In the genomic region with DNA sequence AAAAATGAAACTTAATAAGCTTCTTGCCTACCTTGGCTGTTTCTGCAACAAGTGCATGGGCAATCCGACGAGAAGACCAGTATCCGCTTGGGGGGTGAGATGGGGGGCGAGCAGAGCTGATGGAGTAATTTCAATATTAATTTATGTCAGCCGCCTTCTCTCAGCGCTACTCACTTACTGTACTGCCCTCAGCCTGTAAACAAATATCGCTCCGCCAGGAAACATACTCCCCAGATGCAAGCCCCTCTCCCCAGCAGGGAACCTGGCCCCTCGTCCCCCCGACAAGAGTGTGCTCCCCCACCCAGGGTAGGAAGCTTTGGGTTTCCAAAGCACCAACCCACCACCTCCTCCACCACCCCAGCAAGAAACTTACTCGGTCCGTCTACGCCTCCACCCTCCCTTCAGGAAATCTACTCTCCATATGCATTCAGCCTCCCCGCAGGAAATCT, we compare ENCODE assay signal across 8 cellular contexts. TPM values are rescaled to one million over a fixed set of nuclear protein-coding genes. Genes with fewer than 3 reads are reported as not detected.
DNase-seq lines count a peak whose midpoint lies in the region; ATAC-seq lines count a peak whose summit lies in the region.

No MANE protein-coding gene starts in this region.

- peaks cover 0 to 38% (median 5%) of the 10 kb centered on the region in 3 donors for H3K36me3 Mint-ChIP-seq in CD8-positive, alpha-beta memory T cell

- H3K4me1 ChIP-seq in CD8-positive, alpha-beta memory T cell (ENCODE audit: insufficient read depth, low read length) = peaks cover 12% of the 10 kb centered on the region
- H3K4me1 ChIP-seq in Karpas-422 (ENCODE audit: low read length) (peaks cover 62% of the 10 kb centered on the region), iPS-20b (ENCODE audit: insufficient read depth, low read length) (peaks cover 28% of the 10 kb centered on the region; the same call in 1 of the 2 replicates), subcutaneous abdominal adipose tissue (ENCODE audit: control insufficient read depth in 5 of 5, insufficient read depth in 5 of 5, low read length in 5 of 5) (peaks cover 2 to 47% (median 41%) of the 10 kb centered on the region in 5 donors)

- no peaks in the 10 kb centered on the region for H3K27me3 Mint-ChIP-seq in CD8-positive, alpha-beta memory T cell

- POLR2A ChIA-PET in CD8-positive, alpha-beta memory T cell (lab: Charles Lee) = interaction anchor here (0.5 to 7.5 kb wide), 9 partner anchors 18 to 324 kb away, joined by 3 to 50 read pairs (median 3); a partner anchor contains a TSS

- peak overlapping the region; percentile 44 to 99 (median 90) for H3K27ac Mint-ChIP-seq in CD8-positive, alpha-beta memory T cell

- no peaks in the 10 kb centered on the region for H3K36me3 ChIP-seq in CD8-positive, alpha-beta memory T cell (ENCODE audit: insufficient read depth, low read length)
- H3K36me3 ChIP-seq in Karpas-422 (ENCODE audit: insufficient read depth, low read length) (peaks cover 34% of the 10 kb centered on the region), iPS-20b (ENCODE audit: insufficient read depth, low read depth, low read length) (no peaks in the 10 kb centered on the region), subcutaneous abdominal adipose tissue (ENCODE audit: control insufficient read depth in 5 of 5, insufficient read depth in 5 of 5, low read length in 5 of 5) (no peaks in the 10 kb centered on the region)

- peak overlapping the region; percentile 90 to 100 (median 99) for H3K4me3 Mint-ChIP-seq in CD8-positive, alpha-beta memory T cell

- DNase-seq in CD8-positive, alpha-beta memory T cell = peak in 2 of 5 donors; percentile 26 to 59
- DNase-seq in Karpas-422 (peak; percentile 76), T-helper 9 cell (no peak)
- DNase-seq in activated naive CD4-positive, alpha-beta T cell treated with anti-CD3 and anti-CD28 coated beads, Interleukin-2, amount 50 U/mL, for 16 hours = peak; percentile 23
- DNase-seq in stimulated activated CD4-positive, alpha-beta T cell treated with anti-CD3 and anti-CD28 coated beads, Interleukin-15, amount 100 ng/mL, for 24 hours = no peak

- H2AFZ ChIP-seq in Karpas-422 (ENCODE audit: low read length) = no peak overlapping the region

- no peaks in the 10 kb centered on the region for H3K9me3 Mint-ChIP-seq in CD8-positive, alpha-beta memory T cell

- no peaks in the 10 kb centered on the region for H3K9me3 ChIP-seq in CD8-positive, alpha-beta memory T cell (ENCODE audit: low read length)
- H3K9me3 ChIP-seq in Karpas-422 (ENCODE audit: low read length) = no peaks in the 10 kb centered on the region
- no peaks in the 10 kb centered on the region for H3K9me3 ChIP-seq in iPS-20b (ENCODE audit: insufficient read depth, low read depth, low read length)
- H3K9me3 ChIP-seq in subcutaneous abdominal adipose tissue (ENCODE audit: control insufficient read depth in 5 of 5, low read length in 5 of 5) = no peaks in the 10 kb centered on the region

- peaks cover 55% of the 10 kb centered on the region for H3K79me2 ChIP-seq in Karpas-422 (ENCODE audit: low read length)

- no peaks in the 10 kb centered on the region for H3K9me2 ChIP-seq in Karpas-422 (replicated peaks; ENCODE audit: insufficient read depth, low read length)

- ATAC-seq in GM19452 (IDR thresholded peaks at IDR 0.05; ENCODE audit: unreplicated experiment) = no peak

- peak overlapping the region; percentile 85 for H3K9ac ChIP-seq in Karpas-422 (ENCODE audit: low read length)
- H3K9ac ChIP-seq in iPS-20b (ENCODE audit: low read depth, low read length) = peak overlapping the region; percentile 80; the same call in 1 of the 2 replicates
- peak overlapping the region in 1 of 5 donors; percentile 14 for H3K9ac ChIP-seq in subcutaneous abdominal adipose tissue (ENCODE audit: low read length in 5 of 5)

- peaks cover 5% of the 10 kb centered on the region for H4K20me1 ChIP-seq in Karpas-422 (ENCODE audit: insufficient read depth, low read depth, low read length)

- peaks cover 46 to 61% (median 52%) of the 10 kb centered on the region in 3 donors for H3K4me1 Mint-ChIP-seq in CD8-positive, alpha-beta memory T cell

- peak overlapping the region; percentile 88 for H3K4me3 ChIP-seq in CD8-positive, alpha-beta memory T cell (ENCODE audit: low read length)
- peak overlapping the region; percentile 86 for H3K4me3 ChIP-seq in Karpas-422 (ENCODE audit: low read length)
- H3K4me3 ChIP-seq in iPS-20b (ENCODE audit: low read length) = peak overlapping the region; percentile 93
- H3K4me3 ChIP-seq in subcutaneous abdominal adipose tissue (ENCODE audit: low read depth in 1 of 5, low read length in 5 of 5) = peak overlapping the region; percentile 72 to 90 (median 86)

- H3K27ac ChIP-seq in CD8-positive, alpha-beta memory T cell (ENCODE audit: low read depth, low read length) = peak overlapping the region; percentile 49
- H3K27ac ChIP-seq in Karpas-422 (ENCODE audit: low read length) = peak overlapping the region; percentile 92
- peak overlapping the region; percentile 44 for H3K27ac ChIP-seq in iPS-20b (ENCODE audit: low read length)
- H3K27ac ChIP-seq in subcutaneous abdominal adipose tissue (ENCODE audit: low read depth, low read length) = no peak overlapping the region

- CTCF ChIA-PET in CD8-positive, alpha-beta memory T cell (lab: Charles Lee) = interaction anchor here (0.9 to 3.4 kb wide), 8 partner anchors 11 to 236 kb away, joined by 3 to 17 read pairs (median 6); no protein-coding TSS in a partner anchor

- H3K27me3 ChIP-seq in CD8-positive, alpha-beta memory T cell (ENCODE audit: insufficient read depth, low read length, poor library complexity, severe bottlenecking) = no peaks in the 10 kb centered on the region
- H3K27me3 ChIP-seq in Karpas-422 (ENCODE audit: low read length) (no peaks in the 10 kb centered on the region), iPS-20b (ENCODE audit: insufficient read depth, low read length) (peaks cover 7% of the 10 kb centered on the region; the same call in 1 of the 2 replicates), subcutaneous abdominal adipose tissue (ENCODE audit: control insufficient read depth in 5 of 5, insufficient read depth in 4 of 5, low read length in 5 of 5) (peaks cover 3 to 25% (median 9%) of the 10 kb centered on the region in 5 donors)

- H3K4me2 ChIP-seq in Karpas-422 (ENCODE audit: low read depth, low read length, poor library complexity, severe bottlenecking) = peak overlapping the region; percentile 80

RNA-seq across cellular contexts. Expression of a gene that starts 0.6 kb away (rescaled TPM):
- 10 to 100 TPM; 10.3 to 10.6 TPM for total RNA-seq in CD8-positive, alpha-beta memory T cell
- polyA plus RNA-seq in CD8-positive, alpha-beta memory T cell = 10.2 TPM
- 30.2 and 32.7 TPM in 2 replicates for total RNA-seq in Karpas-422 (2014; rRNA removed; shearing (Covaris generic); ENCODE audit: low replicate concordance)

Comparison
In these comparisons a context has a peak if more than half of its experiments do, and no peak if none do; other contexts are left out.
1. DNase-seq: peak in Karpas-422 (single experiment) and activated naive CD4-positive, alpha-beta T cell treated with anti-CD3 and anti-CD28 coated beads, Interleukin-2, amount 50 U/mL, for 16 hours (single experiment); none in T-helper 9 cell (single experiment) and stimulated activated CD4-positive, alpha-beta T cell treated with anti-CD3 and anti-CD28 coated beads, Interleukin-15, amount 100 ng/mL, for 24 hours (single experiment).
2. Peak in every context shown above with its lines, with median percentiles within 50 percentile points of each other: H3K4me3 ChIP-seq.